In the genomic region with DNA sequence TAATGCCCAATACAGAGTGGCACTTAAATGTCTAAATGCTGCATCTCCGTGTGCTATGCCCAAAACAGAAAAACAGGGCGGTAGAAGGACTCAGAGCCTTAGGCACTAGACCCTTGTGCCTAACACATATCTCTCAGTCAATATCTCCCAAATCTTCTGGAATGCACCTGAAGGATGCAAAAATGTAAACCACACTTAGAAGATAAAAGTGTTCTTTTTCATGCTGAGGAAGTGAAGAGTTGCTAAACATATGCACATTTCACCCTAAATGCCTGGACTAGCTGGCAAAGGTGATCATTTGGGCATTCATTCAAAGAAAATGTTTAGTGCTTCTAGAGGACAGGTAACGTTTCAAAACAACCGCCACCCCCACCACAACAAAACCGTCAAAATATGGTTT, we compare ENCODE assay signal across 1 cellular context.
TF ChIP-seq lines count a peak whose summit lies in the region.

No MANE protein-coding gene starts in this region.

TF ChIP-seq in HepG2, 621 proteins besides CTCF, POLR2A, EP300 and RAD21:
- TF ChIP-seq PAWR (CRISPR knock-in tag; IDR thresholded peaks at IDR 0.05; ENCODE audit: borderline replicate concordance) (no peak), ZFP36L2 (CRISPR knock-in tag; IDR thresholded peaks at IDR 0.05) (no peak), ZNF331 (CRISPR knock-in tag; IDR thresholded peaks at IDR 0.05) (no peak), ZC3H13 (CRISPR knock-in tag; IDR thresholded peaks at IDR 0.05) (no peak), NCOA2 (CRISPR knock-in tag; IDR thresholded peaks at IDR 0.05) (no peak), GATAD1 (CRISPR knock-in tag; IDR thresholded peaks at IDR 0.05) (no peak), ZSCAN31 (CRISPR knock-in tag; IDR thresholded peaks at IDR 0.05; ENCODE audit: low read depth) (no peak), SSRP1 (CRISPR knock-in tag; IDR thresholded peaks at IDR 0.05) (no peak), SIN3A (IDR thresholded peaks at IDR 0.05; ENCODE audit: borderline replicate concordance, low read depth, low read length) (no peak), ZNF616 (CRISPR knock-in tag; IDR thresholded peaks at IDR 0.05; ENCODE audit: low read depth) (no peak), KDM3A (CRISPR knock-in tag; IDR thresholded peaks at IDR 0.05; ENCODE audit: low read depth) (no peak), MEF2D (CRISPR knock-in tag; IDR thresholded peaks at IDR 0.05) (no peak)
- TF ChIP-seq, protein P1, sequence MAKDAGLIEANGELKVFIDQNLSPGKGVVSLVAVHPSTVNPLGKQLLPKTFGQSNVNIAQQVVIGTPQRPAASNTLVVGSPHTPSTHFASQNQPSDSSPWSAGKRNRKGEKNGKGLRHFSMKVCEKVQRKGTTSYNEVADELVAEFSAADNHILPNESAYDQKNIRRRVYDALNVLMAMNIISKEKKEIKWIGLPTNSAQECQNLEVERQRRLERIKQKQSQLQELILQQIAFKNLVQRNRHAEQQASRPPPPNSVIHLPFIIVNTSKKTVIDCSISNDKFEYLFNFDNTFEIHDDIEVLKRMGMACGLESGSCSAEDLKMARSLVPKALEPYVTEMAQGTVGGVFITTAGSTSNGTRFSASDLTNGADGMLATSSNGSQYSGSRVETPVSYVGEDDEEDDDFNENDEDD (CRISPR knock-in tag; IDR thresholded peaks at IDR 0.05; ENCODE audit: borderline replicate concordance) = no peak
- TF ChIP-seq, protein P2, sequence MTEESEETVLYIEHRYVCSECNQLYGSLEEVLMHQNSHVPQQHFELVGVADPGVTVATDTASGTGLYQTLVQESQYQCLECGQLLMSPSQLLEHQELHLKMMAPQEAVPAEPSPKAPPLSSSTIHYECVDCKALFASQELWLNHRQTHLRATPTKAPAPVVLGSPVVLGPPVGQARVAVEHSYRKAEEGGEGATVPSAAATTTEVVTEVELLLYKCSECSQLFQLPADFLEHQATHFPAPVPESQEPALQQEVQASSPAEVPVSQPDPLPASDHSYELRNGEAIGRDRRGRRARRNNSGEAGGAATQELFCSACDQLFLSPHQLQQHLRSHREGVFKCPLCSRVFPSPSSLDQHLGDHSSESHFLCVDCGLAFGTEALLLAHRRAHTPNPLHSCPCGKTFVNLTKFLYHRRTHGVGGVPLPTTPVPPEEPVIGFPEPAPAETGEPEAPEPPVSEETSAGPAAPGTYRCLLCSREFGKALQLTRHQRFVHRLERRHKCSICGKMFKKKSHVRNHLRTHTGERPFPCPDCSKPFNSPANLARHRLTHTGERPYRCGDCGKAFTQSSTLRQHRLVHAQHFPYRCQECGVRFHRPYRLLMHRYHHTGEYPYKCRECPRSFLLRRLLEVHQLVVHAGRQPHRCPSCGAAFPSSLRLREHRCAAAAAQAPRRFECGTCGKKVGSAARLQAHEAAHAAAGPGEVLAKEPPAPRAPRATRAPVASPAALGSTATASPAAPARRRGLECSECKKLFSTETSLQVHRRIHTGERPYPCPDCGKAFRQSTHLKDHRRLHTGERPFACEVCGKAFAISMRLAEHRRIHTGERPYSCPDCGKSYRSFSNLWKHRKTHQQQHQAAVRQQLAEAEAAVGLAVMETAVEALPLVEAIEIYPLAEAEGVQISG (CRISPR knock-in tag; IDR thresholded peaks at IDR 0.05) = no peak
- TF ChIP-seq, protein P3, sequence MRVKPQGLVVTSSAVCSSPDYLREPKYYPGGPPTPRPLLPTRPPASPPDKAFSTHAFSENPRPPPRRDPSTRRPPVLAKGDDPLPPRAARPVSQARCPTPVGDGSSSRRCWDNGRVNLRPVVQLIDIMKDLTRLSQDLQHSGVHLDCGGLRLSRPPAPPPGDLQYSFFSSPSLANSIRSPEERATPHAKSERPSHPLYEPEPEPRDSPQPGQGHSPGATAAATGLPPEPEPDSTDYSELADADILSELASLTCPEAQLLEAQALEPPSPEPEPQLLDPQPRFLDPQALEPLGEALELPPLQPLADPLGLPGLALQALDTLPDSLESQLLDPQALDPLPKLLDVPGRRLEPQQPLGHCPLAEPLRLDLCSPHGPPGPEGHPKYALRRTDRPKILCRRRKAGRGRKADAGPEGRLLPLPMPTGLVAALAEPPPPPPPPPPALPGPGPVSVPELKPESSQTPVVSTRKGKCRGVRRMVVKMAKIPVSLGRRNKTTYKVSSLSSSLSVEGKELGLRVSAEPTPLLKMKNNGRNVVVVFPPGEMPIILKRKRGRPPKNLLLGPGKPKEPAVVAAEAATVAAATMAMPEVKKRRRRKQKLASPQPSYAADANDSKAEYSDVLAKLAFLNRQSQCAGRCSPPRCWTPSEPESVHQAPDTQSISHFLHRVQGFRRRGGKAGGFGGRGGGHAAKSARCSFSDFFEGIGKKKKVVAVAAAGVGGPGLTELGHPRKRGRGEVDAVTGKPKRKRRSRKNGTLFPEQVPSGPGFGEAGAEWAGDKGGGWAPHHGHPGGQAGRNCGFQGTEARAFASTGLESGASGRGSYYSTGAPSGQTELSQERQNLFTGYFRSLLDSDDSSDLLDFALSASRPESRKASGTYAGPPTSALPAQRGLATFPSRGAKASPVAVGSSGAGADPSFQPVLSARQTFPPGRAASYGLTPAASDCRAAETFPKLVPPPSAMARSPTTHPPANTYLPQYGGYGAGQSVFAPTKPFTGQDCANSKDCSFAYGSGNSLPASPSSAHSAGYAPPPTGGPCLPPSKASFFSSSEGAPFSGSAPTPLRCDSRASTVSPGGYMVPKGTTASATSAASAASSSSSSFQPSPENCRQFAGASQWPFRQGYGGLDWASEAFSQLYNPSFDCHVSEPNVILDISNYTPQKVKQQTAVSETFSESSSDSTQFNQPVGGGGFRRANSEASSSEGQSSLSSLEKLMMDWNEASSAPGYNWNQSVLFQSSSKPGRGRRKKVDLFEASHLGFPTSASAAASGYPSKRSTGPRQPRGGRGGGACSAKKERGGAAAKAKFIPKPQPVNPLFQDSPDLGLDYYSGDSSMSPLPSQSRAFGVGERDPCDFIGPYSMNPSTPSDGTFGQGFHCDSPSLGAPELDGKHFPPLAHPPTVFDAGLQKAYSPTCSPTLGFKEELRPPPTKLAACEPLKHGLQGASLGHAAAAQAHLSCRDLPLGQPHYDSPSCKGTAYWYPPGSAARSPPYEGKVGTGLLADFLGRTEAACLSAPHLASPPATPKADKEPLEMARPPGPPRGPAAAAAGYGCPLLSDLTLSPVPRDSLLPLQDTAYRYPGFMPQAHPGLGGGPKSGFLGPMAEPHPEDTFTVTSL (CRISPR knock-in tag; IDR thresholded peaks at IDR 0.05; ENCODE audit: borderline replicate concordance) = no peak
